Comparison of ENCODE assay signal across 1 cellular context in genomic region chr14:95125951-95126350, GRCh38.
TF ChIP-seq lines count a peak whose summit lies in the region.

No MANE protein-coding gene starts in this region.

TF ChIP-seq in IMR-90, 13 proteins besides CTCF, POLR2A, EP300 and RAD21:
- no peak for TF ChIP-seq SMC3 (IDR thresholded peaks at IDR 0.05; ENCODE audit: low read depth, low read length)
- TF ChIP-seq CEBPB (IDR thresholded peaks at IDR 0.05; ENCODE audit: low read depth, low read length) = no peak
- TF ChIP-seq MXI1 (IDR thresholded peaks at IDR 0.05; ENCODE audit: borderline replicate concordance, low read depth, low read length) = no peak
- TF ChIP-seq, protein P1, sequence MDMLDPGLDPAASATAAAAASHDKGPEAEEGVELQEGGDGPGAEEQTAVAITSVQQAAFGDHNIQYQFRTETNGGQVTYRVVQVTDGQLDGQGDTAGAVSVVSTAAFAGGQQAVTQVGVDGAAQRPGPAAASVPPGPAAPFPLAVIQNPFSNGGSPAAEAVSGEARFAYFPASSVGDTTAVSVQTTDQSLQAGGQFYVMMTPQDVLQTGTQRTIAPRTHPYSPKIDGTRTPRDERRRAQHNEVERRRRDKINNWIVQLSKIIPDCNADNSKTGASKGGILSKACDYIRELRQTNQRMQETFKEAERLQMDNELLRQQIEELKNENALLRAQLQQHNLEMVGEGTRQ (IDR thresholded peaks at IDR 0.05; ENCODE audit: low read depth, low read length) = no peak
- TF ChIP-seq FOS (IDR thresholded peaks at IDR 0.05; ENCODE audit: low read depth, low read length) = no peak
- no peak for TF ChIP-seq RCOR1 (IDR thresholded peaks at IDR 0.05; ENCODE audit: insufficient replicate concordance, low read length)
- TF ChIP-seq BHLHE40 (IDR thresholded peaks at IDR 0.05; ENCODE audit: low read depth, low read length) = no peak
- TF ChIP-seq MAZ (IDR thresholded peaks at IDR 0.05; ENCODE audit: borderline replicate concordance, low read depth, low read length) = no peak
- TF ChIP-seq CHD1 (IDR thresholded peaks at IDR 0.05; ENCODE audit: low read depth, low read length) = no peak
